Comparison of ENCODE assay signal across 22 cellular contexts in genomic region chr18:25370391-25370790, GRCh38. TPM values are rescaled to one million over a fixed set of nuclear protein-coding genes. Genes with fewer than 3 reads are reported as not detected.
"Had no signal": no experiment of that assay in that cellular context is flagged by ENCODE, and none has a peak within 500 bp of the region (broad histone marks: within the 10 kb centered on the region; RNA-seq: fewer than 3 reads in every experiment).

No MANE protein-coding gene starts in this region.

- FAIRE-seq: RCC 7860 had no signal

- H3K4me2 ChIP-seq: SK-N-SH had no signal

- H3K9me3 ChIP-seq: SK-N-SH had no signal

- DNase-seq: KBM-7, MV-4-11, NCI-H1048, NCI-H1105, NCI-H1417, NCI-H1436 treated with DMSO at 0.1 percent for 48 hours, NCI-H1694 treated with DMSO at 0.1 percent for 48 hours, NCI-H2029, NCI-H2081 treated with DMSO at 0.1 percent for 48 hours, NCI-H2171, NCI-H226, NCI-H446, NCI-H510A, NCI-H524 treated with DMSO at 0.1 percent for 48 hours, NCI-H69, NCI-H774, Right ventricle myocardium superior, RPMI8226, SIG-M5, SK-N-SH had no signal

- H3K9ac ChIP-seq: SK-N-SH had no signal

RNA-seq across cellular contexts. Expression of gene ZNF521, which starts 18.4 kb away (rescaled TPM):
- total RNA-seq: MCF 10A had no signal
